9 cellular contexts compared by ENCODE assay signal in genomic region chr17:7019839-7020519, GRCh38. TPM values are rescaled to one million over a fixed set of nuclear protein-coding genes. Genes with fewer than 3 reads are reported as not detected.
DNase-seq lines count a peak whose midpoint lies in the region; ATAC-seq, FAIRE-seq and TF ChIP-seq lines count a peak whose summit lies in the region.
"Had no signal": no experiment of that assay in that cellular context is flagged by ENCODE, and none has a peak within 500 bp of the region (broad histone marks: within the 10 kb centered on the region; RNA-seq: fewer than 3 reads in every experiment).

No MANE protein-coding gene starts in this region.

- no peak for FAIRE-seq in H54 (lab: Jason Lieb, UNC)

- H3K27me3 ChIP-seq in SJSA1 (replicated peaks): no peaks in the 10 kb centered on the region
- H3K27me3 ChIP-seq in neuron (ENCODE audit: insufficient read depth, low read length): peaks cover 25% of the 10 kb centered on the region
- H3K27me3 ChIP-seq in effector memory CD4-positive, alpha-beta T cell (replicated peaks; ENCODE audit: control insufficient read depth, insufficient read depth, low read length, poor library complexity, severe bottlenecking): no peaks in the 10 kb centered on the region

- H3K36me3 ChIP-seq in SJSA1 (peaks cover 6% of the 10 kb centered on the region; the same call in 1 of the 2 replicates), neuron (ENCODE audit: insufficient read depth, low read length) (peaks cover 10% of the 10 kb centered on the region)
- H3K36me3 ChIP-seq in effector memory CD4-positive, alpha-beta T cell (ENCODE audit: control insufficient read depth, insufficient read depth, low read length): peaks cover 5% of the 10 kb centered on the region

- DNase-seq in H54 (ENCODE audit: insufficient read length, low spot score): peak; percentile 54
- DNase-seq in SJSA1 (ENCODE audit: low read depth in 1 of 2, low spot score in 2 of 2): peak in 1 of 2 experiments; percentile 50
- peak; percentile 33 for DNase-seq in fibroblast of the conjunctiva (ENCODE audit: low read depth)
- no peak for DNase-seq in effector memory CD4-positive, alpha-beta T cell
- no peak for DNase-seq in germinal center (ENCODE audit: low spot score)
- DNase-seq in mucosa of gallbladder (ENCODE audit: low spot score): no peak

- H3K9me3 ChIP-seq in SJSA1 (replicated peaks) (no peaks in the 10 kb centered on the region), neuron (ENCODE audit: low read length) (peaks cover 9% of the 10 kb centered on the region)
- H3K9me3 ChIP-seq in effector memory CD4-positive, alpha-beta T cell (ENCODE audit: control insufficient read depth, low read length): no peaks in the 10 kb centered on the region

- H3K4me1 ChIP-seq in SJSA1 (replicated peaks): peaks cover 34% of the 10 kb centered on the region
- peaks cover 35% of the 10 kb centered on the region for H3K4me1 ChIP-seq in neuron (ENCODE audit: insufficient read depth, low read length)
- peaks cover 40% of the 10 kb centered on the region for H3K4me1 ChIP-seq in effector memory CD4-positive, alpha-beta T cell (ENCODE audit: control insufficient read depth, insufficient read depth, low read length, poor library complexity, severe bottlenecking)

- no peak for ATAC-seq in HG02852 (IDR thresholded peaks at IDR 0.05; ENCODE audit: unreplicated experiment)

- peak overlapping the region; percentile 70 for H2AFZ ChIP-seq in neuron (ENCODE audit: low read depth, low read length)

- no peak for TF ChIP-seq POLR2A in H54 (IDR thresholded peaks at IDR 0.05; ENCODE audit: low read depth, low read length)

- peak overlapping the region; percentile 20 for H3K4me3 ChIP-seq in SJSA1
- H3K4me3 ChIP-seq in neuron (ENCODE audit: low read length): peak overlapping the region; percentile 38
- H3K4me3 ChIP-seq in effector memory CD4-positive, alpha-beta T cell (ENCODE audit: insufficient read depth, low read depth, low read length, poor library complexity, severe bottlenecking): no peak overlapping the region

- H3K27ac ChIP-seq in SJSA1: peak overlapping the region; percentile 61
- no peak overlapping the region for H3K27ac ChIP-seq in effector memory CD4-positive, alpha-beta T cell (ENCODE audit: insufficient read depth, low read length, poor library complexity, severe bottlenecking)

RNA-seq across cellular contexts. Expression of gene BCL6B, which starts 2.9 kb away (rescaled TPM):
- not detected in 2 replicates for total RNA-seq in SJSA1 (2014; rRNA removed; shearing (Covaris generic))
- total RNA-seq in mucosa of gallbladder: 6.2 TPM

RNA-seq across cellular contexts. Expression of gene RNASEK, which starts 7.6 kb away (rescaled TPM):
- total RNA-seq in SJSA1 (2014; rRNA removed; shearing (Covaris generic)): 104 and 146 TPM in 2 replicates
- total RNA-seq in mucosa of gallbladder: 228 TPM

RNA-seq across cellular contexts. Expression of gene SLC16A13, which starts 15.8 kb away (rescaled TPM):
- not detected in 2 replicates for total RNA-seq in SJSA1 (2014; rRNA removed; shearing (Covaris generic))
- total RNA-seq in mucosa of gallbladder: 44.4 TPM

RNA-seq across cellular contexts. Expression of gene SLC16A11, which starts 23.9 kb away (rescaled TPM):
- not detected in 2 replicates for total RNA-seq in SJSA1 (2014; rRNA removed; shearing (Covaris generic))
- total RNA-seq in mucosa of gallbladder: 4.5 TPM

RNA-seq across cellular contexts. Expression of gene ALOX12, which starts 24.1 kb away (rescaled TPM):
- total RNA-seq in SJSA1 (2014; rRNA removed; shearing (Covaris generic)): not detected in 2 replicates
- total RNA-seq in mucosa of gallbladder: not detected
- total RNA-seq: pulmonary artery endothelial cell had no signal

Comparison
In these comparisons a context has a peak if more than half of its experiments do, and no peak if none do; other contexts are left out.
1. DNase-seq: peak in H54 (single experiment) and fibroblast of the conjunctiva (single experiment); none in effector memory CD4-positive, alpha-beta T cell (0 of 3), germinal center (single experiment) and mucosa of gallbladder (single experiment).
2. RNA of gene SLC16A13, which starts 15.8 kb away (total RNA-seq): 44.4 TPM in mucosa of gallbladder (single experiment); not detected in SJSA1; every median in the first group is over 10 times any median in the second.